Comparison of ENCODE assay signal across 3 cellular contexts in genomic region chr17:32987868-32988267, GRCh38. TPM values are rescaled to one million over a fixed set of nuclear protein-coding genes. Genes with fewer than 3 reads are reported as not detected.
"Had no signal": no experiment of that assay in that cellular context is flagged by ENCODE, and none has a peak within 500 bp of the region (broad histone marks: within the 10 kb centered on the region; RNA-seq: fewer than 3 reads in every experiment).

No MANE protein-coding gene starts in this region.

RNA-seq across cellular contexts. Expression of gene SPACA3, which starts 3.8 kb away (rescaled TPM):
- total RNA-seq: M059J, MCF 10A, NCI-H460 had no signal
